In the genomic region with DNA sequence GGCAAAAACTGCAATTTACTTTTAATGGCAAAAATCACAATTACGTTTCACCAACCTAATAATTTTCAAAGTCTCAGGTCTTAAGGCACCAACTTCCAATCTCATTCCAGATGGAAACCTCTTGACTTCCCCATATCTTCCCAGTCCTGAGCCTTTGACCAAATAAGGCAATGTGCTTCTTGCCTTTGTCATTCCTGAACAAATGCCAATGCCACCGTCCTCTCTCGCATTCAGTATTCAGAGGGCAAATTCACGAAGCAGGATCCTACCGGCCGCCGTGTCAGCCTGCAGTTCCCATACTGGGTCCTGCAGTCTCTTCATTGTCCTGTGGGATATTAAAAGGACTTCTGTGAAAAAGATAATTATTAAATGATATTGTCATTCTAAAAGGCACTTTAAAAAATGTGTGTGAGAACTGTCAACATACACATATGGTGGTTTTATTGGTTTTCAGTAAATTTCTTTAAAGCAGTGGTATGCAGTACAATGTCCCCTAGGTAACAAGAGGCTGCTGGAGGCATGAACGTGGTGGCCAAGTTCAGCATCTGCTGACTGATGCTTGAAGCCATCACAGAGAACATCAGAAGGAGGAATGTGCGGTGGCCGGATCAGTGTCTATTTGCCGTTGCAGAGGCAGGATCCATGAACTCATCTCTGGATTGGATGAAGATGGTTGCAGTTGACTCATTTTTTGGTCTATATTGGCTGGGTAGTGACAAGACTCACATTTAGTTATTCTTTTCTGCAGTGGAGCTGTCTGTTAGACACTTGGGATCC, we compare ENCODE assay signal across 27 cellular contexts.
"Had no signal": no experiment of that assay in that cellular context is flagged by ENCODE, and none has a peak within 500 bp of the region (broad histone marks: within the 10 kb centered on the region; RNA-seq: fewer than 3 reads in every experiment).

No MANE protein-coding gene starts in this region.

- H3K4me1 Mint-ChIP-seq: mesothelial cell of epicardium; natural killer cell; stimulated activated naive CD8-positive, alpha-beta T cell treated with anti-CD3 and anti-CD28 coated beads, Interleukin-15, amount 100 ng/mL, for 72 hours had no signal

- ATAC-seq: activated T-cell treated with anti-CD3 and anti-CD28 coated beads, Interleukin-2, amount 50 U/mL, for 4 hours; effector memory CD8-positive, alpha-beta T cell; esophagus mucosa; left lobe of liver; natural killer cell; stimulated activated naive CD8-positive, alpha-beta T cell treated with anti-CD3 and anti-CD28 coated beads, Interleukin-15, amount 100 ng/mL, for 72 hours had no signal

- H3K4me3 ChIP-seq: adrenal gland, ascending aorta, hepatocyte, ovary, prostate gland, tibial nerve, uterus had no signal

- H3K4me1 ChIP-seq: adrenal gland, ascending aorta, prostate gland, tibial nerve, uterus had no signal

- H3K36me3 Mint-ChIP-seq: activated naive CD8-positive, alpha-beta T cell; mesothelial cell of epicardium; natural killer cell had no signal

- H3K27me3 ChIP-seq: adrenal gland, ascending aorta, brain microvascular endothelial cell, hepatocyte, ovary, tibial nerve, uterus had no signal

- DNase-seq: activated CD4-positive, alpha-beta T cell treated with anti-CD3 and anti-CD28 coated beads for 4 hours; activated CD4-positive, alpha-beta T cell treated with anti-CD3 and anti-CD28 coated beads, Interleukin-2, amount 50 U/mL, for 48 hours; activated CD4-positive, CD25-positive, alpha-beta regulatory T cell; activated CD8-positive, alpha-beta memory T cell treated with anti-CD3 and anti-CD28 coated beads, Interleukin-2, amount 50 U/mL, for 48 hours; activated naive CD4-positive, alpha-beta T cell; activated T-cell treated with anti-CD3 and anti-CD28 coated beads, Interleukin-2, amount 50 U/mL, for 4 hours; adrenal gland; brain microvascular endothelial cell; central memory CD4-positive, alpha-beta T cell; effector memory CD8-positive, alpha-beta T cell; glutamatergic neuron; kidney; natural killer cell; ovary; stimulated activated CD4-positive, alpha-beta T cell treated with anti-CD3 and anti-CD28 coated beads, Interleukin-1b, Interleukin-23, amount 100 ng/mL, for 48 hours; stimulated activated naive CD8-positive, alpha-beta T cell treated with anti-CD3 and anti-CD28 coated beads, Interleukin-15, amount 100 ng/mL, for 72 hours; uterus had no signal

- H3K9me3 Mint-ChIP-seq: natural killer cell had no signal

- H3K27ac Mint-ChIP-seq: activated naive CD8-positive, alpha-beta T cell; activated T-helper 2 cell treated with anti-CD3 and anti-CD28 coated beads, Interferon-gamma antibody, Interleukin-2, Interleukin-4, amounts not matched to agents 10 μg/mL and 5 μg/mL and 100 μg/mL, durations not matched to agents 14 hours and 24 hours and 36 hours; effector memory CD8-positive, alpha-beta T cell; mesothelial cell of epicardium; natural killer cell; stimulated activated naive CD8-positive, alpha-beta T cell treated with anti-CD3 and anti-CD28 coated beads, Interleukin-15, amount 100 ng/mL, for 72 hours; T-helper 1 cell treated with Interleukin-12 subunit alpha and Interleukin-12 subunit beta and Interleukin-4 antibody, amounts not matched to agents 30 μg/mL and 1 μg/mL, for 36 hours had no signal

- H3K27ac ChIP-seq: adrenal gland, ascending aorta, brain microvascular endothelial cell, hepatocyte, ovary, prostate gland, tibial nerve, uterus had no signal

- H3K36me3 ChIP-seq: adrenal gland, ascending aorta, brain microvascular endothelial cell, ovary, prostate gland, tibial nerve, uterus had no signal

- H3K4me3 Mint-ChIP-seq: activated naive CD8-positive, alpha-beta T cell; activated T-cell treated with anti-CD3 and anti-CD28 coated beads, Interleukin-2, amount 50 U/mL, for 4 hours; effector memory CD8-positive, alpha-beta T cell; mesothelial cell of epicardium; natural killer cell; stimulated activated naive CD8-positive, alpha-beta T cell treated with anti-CD3 and anti-CD28 coated beads, Interleukin-15, amount 100 ng/mL, for 72 hours; T-helper 1 cell treated with Interleukin-12 subunit alpha and Interleukin-12 subunit beta and Interleukin-4 antibody, amounts not matched to agents 30 μg/mL and 1 μg/mL, for 36 hours had no signal

- H3K9me3 ChIP-seq: adrenal gland, ascending aorta, prostate gland, uterus had no signal
